ENCODE assay signal across 9 cellular contexts in the genomic region with DNA sequence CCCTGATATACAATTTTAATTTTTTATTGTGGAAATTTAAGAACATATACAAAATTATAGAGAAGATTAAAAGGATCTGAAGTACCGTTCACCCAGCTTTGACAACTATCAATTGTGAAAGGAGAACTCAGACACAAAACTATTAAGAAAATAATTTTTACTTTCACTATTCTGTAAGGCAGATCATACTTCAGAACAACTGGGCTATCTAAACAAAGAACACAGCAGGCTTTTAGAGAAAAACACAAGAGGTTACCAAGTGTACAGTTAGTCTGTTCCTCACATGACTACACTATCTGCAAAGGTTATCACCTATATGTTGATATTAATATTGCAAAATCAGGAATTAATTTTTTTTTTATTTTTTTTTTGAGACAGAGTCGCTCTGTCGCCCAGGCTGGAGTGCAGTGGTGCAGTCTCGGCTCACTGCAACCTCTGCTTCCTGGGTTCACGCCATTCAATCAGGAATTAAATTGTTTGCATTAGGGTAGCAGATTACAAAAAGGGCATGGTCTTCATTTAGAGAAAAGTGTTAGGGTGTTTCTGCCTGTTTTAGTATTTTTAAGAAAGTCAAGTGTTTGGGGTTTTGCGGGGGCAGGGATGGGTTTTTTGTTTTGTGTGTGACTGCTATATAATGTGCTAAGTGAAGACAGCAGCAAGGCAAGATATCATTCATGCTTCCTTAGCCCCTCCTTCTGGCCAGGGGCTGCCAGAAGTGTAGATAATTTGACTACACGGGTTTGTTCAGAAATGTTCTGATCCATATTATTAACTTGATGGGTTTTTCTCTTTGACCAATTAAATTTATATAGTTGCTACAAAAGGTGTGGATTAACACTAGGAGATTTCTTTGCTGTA. TPM values are rescaled to one million over a fixed set of nuclear protein-coding genes. Genes with fewer than 3 reads are reported as not detected.
A peak's percentile ranks its signal among the peaks of the same experiment; 100 is the strongest.
DNase-seq lines count a peak whose midpoint lies in the region; ATAC-seq and TF ChIP-seq lines count a peak whose summit lies in the region.
"Had no signal": no experiment of that assay in that cellular context is flagged by ENCODE, and none has a peak within 500 bp of the region (broad histone marks: within the 10 kb centered on the region; RNA-seq: fewer than 3 reads in every experiment).

No MANE protein-coding gene starts in this region.

- WGBS in esophagus muscularis mucosa: 75% methylated on average over 7 of the region's 7 CpGs

- peaks cover 13 to 22% (median 18%) of the 10 kb centered on the region in 4 donors for H3K4me1 ChIP-seq in esophagus muscularis mucosa
- peaks cover 11 to 14% (median 11%) of the 10 kb centered on the region in 3 donors for H3K4me1 ChIP-seq in skeletal muscle tissue (ENCODE audit: control insufficient read depth in 3 of 3, insufficient read depth in 3 of 3, low read length in 3 of 3)

- no peak for ATAC-seq in GM21717 (IDR thresholded peaks at IDR 0.05; ENCODE audit: unreplicated experiment)

- no peak for TF ChIP-seq EP300 in esophagus muscularis mucosa (IDR thresholded peaks at IDR 0.05)

- peak overlapping the region; percentile 1 to 62 (median 10) for H3K9ac ChIP-seq in skeletal muscle tissue (ENCODE audit: low read depth in 1 of 3, low read length in 3 of 3)

- DNase-seq in NCI-H345 (lab: John Stamatoyannopoulos, UW) (peak; percentile 5), NCI-H345 treated with DMSO at 0.1 percent for 48 hours (lab: John Stamatoyannopoulos, UW; ENCODE audit: unreplicated experiment) (no peak), NCI-H1092 treated with DMSO at 0.1 percent for 48 hours (lab: John Stamatoyannopoulos, UW) (peak; percentile 49), esophagus muscularis mucosa (ENCODE audit: extremely low spot score) (no peak), 8988T (no peak), cerebellar nuclear complex (lab: John Stamatoyannopoulos, UW) (no peak)
- DNase-seq: NCI-H2171 treated with DMSO at 0.1 percent for 48 hours had no signal

- TF ChIP-seq CTCF in esophagus muscularis mucosa (IDR thresholded peaks at IDR 0.05): no peak

- H3K27ac ChIP-seq in esophagus muscularis mucosa (replicated peaks in 1 of 4) (peak overlapping the region in 1 of 4 donors; percentile 3), skeletal muscle tissue (ENCODE audit: low read depth, low read length) (peak overlapping the region; percentile 61)

- H3K27me3 ChIP-seq in esophagus muscularis mucosa (no peaks in the 10 kb centered on the region), skeletal muscle tissue (ENCODE audit: control insufficient read depth in 3 of 3, insufficient read depth in 3 of 3, low read length in 3 of 3) (no peaks in the 10 kb centered on the region)

- intact Hi-C loops in esophagus muscularis mucosa (cut with DNase I): no loop called here

- no peaks in the 10 kb centered on the region for H3K36me3 ChIP-seq in esophagus muscularis mucosa
- no peaks in the 10 kb centered on the region for H3K36me3 ChIP-seq in skeletal muscle tissue (ENCODE audit: control insufficient read depth in 3 of 3, insufficient read depth in 3 of 3, low read length in 3 of 3)

- H3K4me3 ChIP-seq in esophagus muscularis mucosa (peak overlapping the region in 3 of 4 donors; percentile 8 to 39 (median 22)), skeletal muscle tissue (ENCODE audit: low read length in 3 of 3) (peak overlapping the region in 2 of 3 donors; percentile 30 to 65)

- no peak for TF ChIP-seq POLR2A in esophagus muscularis mucosa (IDR thresholded peaks at IDR 0.05; ENCODE audit: low read depth)

- H3K9me3 ChIP-seq in esophagus muscularis mucosa (no peaks in the 10 kb centered on the region), skeletal muscle tissue (ENCODE audit: control insufficient read depth in 3 of 3, low read length in 3 of 3) (no peaks in the 10 kb centered on the region)

RNA-seq across cellular contexts. Expression of a gene that starts 27.6 kb away (rescaled TPM):
- total RNA-seq in esophagus muscularis mucosa (10 to 100 TPM; 14.5 to 22.1 (median 17.4) TPM), skeletal muscle tissue (11.5 TPM)

RNA-seq across cellular contexts. Expression of a gene that starts 34.1 kb away (rescaled TPM):
- 10 to 100 TPM; 12.0 to 47.1 (median 18.5) TPM for total RNA-seq in esophagus muscularis mucosa
- total RNA-seq in skeletal muscle tissue: 11.0 TPM

Comparison
In these comparisons a context has a peak if more than half of its experiments do, and no peak if none do; other contexts are left out.
1. DNase-seq: peak in NCI-H345 (single experiment) and NCI-H1092 treated with DMSO at 0.1 percent for 48 hours (single experiment); none in NCI-H345 treated with DMSO at 0.1 percent for 48 hours (single experiment), esophagus muscularis mucosa (single experiment), 8988T (single experiment) and cerebellar nuclear complex (0 of 2).